Comparison of ENCODE assay signal across 8 cellular contexts in the genomic region with DNA sequence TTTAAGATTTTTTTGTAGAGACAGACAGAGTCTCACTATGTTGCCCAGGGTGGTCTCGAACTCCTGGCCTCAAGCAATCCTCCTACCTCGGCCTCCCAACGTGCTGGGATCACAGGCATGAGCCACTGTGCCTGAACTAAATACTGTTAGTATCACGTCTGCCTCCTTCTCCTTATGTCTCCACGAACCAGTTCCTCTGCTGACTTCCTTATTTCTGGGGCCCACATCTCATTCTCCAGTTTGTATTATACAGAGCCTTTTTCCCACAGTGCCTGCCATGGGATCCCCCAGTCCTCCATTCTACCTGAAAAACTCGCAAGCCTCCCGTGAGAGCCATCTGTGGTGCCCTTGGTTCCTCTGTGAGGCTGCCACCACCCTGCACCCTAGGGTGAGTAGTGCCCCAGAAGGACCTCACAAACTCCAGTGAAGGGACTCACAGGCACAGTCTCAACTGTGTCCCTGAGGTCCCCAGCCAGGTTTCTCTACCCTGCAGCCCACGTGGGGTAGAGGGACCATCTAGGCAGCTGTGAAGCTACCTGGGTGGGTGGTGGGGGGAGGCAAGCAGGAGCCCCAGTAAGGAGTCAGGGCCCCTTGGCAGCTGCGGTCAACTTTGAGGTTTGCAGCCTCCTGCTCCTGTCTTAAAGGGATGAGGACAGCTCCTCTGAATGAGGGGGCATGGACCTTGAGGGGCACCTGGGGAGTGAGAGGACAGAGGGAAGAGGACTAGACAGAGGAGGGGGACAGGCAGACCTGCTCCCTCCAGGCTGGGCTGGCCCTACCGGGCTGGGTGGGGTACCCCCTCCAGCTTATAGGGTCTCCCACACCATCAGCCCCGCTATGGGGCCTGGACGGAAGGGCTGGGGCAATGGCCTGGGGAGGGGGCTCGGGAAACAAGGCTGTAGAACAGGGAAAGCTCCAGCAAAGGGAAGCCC. TPM values are rescaled to one million over a fixed set of nuclear protein-coding genes. Genes with fewer than 3 reads are reported as not detected.
A peak's percentile ranks its signal among the peaks of the same experiment; 100 is the strongest.
DNase-seq lines count a peak whose midpoint lies in the region; ATAC-seq, FAIRE-seq and TF ChIP-seq lines count a peak whose summit lies in the region.

No MANE protein-coding gene starts in this region.

- no peaks in the 10 kb centered on the region for H4K20me1 ChIP-seq in GM23248 (ENCODE audit: insufficient read depth)
- H4K20me1 ChIP-seq in H1 (replicated peaks in 1 of 2; ENCODE audit: control insufficient read depth in 1 of 2, insufficient read depth in 2 of 2, low read length in 2 of 2), result peaks cover 0 to 3% of the 10 kb centered on the region in 2 experiments

- H3K4me2 ChIP-seq in GM23248 (ENCODE audit: unreplicated experiment) (peak overlapping the region; percentile 95), H1 (ENCODE audit: insufficient read depth in 1 of 2, low read depth in 2 of 2, low read length in 2 of 2) (peak overlapping the region; percentile 88 to 89)

- DNase-seq in GM23248 (no peak), RWPE2 (ENCODE audit: low spot score) (no peak), H1 (ENCODE audit: low read depth in 1 of 2, low spot score in 2 of 2) (peak in 1 of 2 experiments; percentile 54), naive B cell (peak; percentile 11), HPDE6-E6E7 (ENCODE audit: extremely low spot score) (no peak), NCI-H1694 treated with DMSO at 0.1 percent for 48 hours (lab: John Stamatoyannopoulos, UW) (no peak)
- DNase-seq in effector CD8-positive, alpha-beta T cell (lab: John Stamatoyannopoulos, UW), result no peak

- peaks cover 10% of the 10 kb centered on the region; the same call in 1 of the 2 replicates for H3K79me2 ChIP-seq in GM23248 (ENCODE audit: insufficient read depth)
- H3K79me2 ChIP-seq in H1 (ENCODE audit: control insufficient read depth in 1 of 2, insufficient read depth in 2 of 2, low read length in 2 of 2), result no peaks in the 10 kb centered on the region

- no peak overlapping the region for H3K18ac ChIP-seq in H1 (ENCODE audit: extremely low read depth, low read length)

- H3K4ac ChIP-seq in H1 (replicated peaks; ENCODE audit: insufficient read length, low read depth, low read length), result no peak overlapping the region

- H3K4me1 ChIP-seq in GM23248 (ENCODE audit: insufficient read depth), result 0 out of 2 replicates have a peak, but pooled peaks cover 3% of the 10 kb centered on the region
- H3K4me1 ChIP-seq in RWPE2 (ENCODE audit: insufficient read depth, poor library complexity, severe bottlenecking), result peaks cover 25% of the 10 kb centered on the region
- H3K4me1 ChIP-seq in H1 (replicated peaks in 1 of 4; ENCODE audit: control insufficient read depth in 3 of 4, insufficient read depth in 4 of 4, low read length in 3 of 4), result peaks cover 0 to 6% (median 0%) of the 10 kb centered on the region in 4 experiments; a peak in 2 of 7 replicates

- H3K4me3 ChIP-seq in GM23248, result peak overlapping the region; percentile 85
- H3K4me3 ChIP-seq in RWPE2 (ENCODE audit: severe bottlenecking), result peak overlapping the region; percentile 88
- peak overlapping the region; percentile 69 to 86 (median 74) for H3K4me3 ChIP-seq in H1 (ENCODE audit: extremely low read depth in 1 of 4, insufficient read depth in 2 of 4, low read depth in 3 of 4, low read length in 4 of 4)

- peak overlapping the region in 1 of 6 donors; percentile 43 for H3K27ac Mint-ChIP-seq in naive B cell

- H3K23ac ChIP-seq in H1 (ENCODE audit: insufficient read length), result no peak overlapping the region

- no peak overlapping the region for H3K14ac ChIP-seq in H1 (ENCODE audit: insufficient read length)

- TF ChIP-seq CTCF in RWPE2 (IDR thresholded peaks at IDR 0.05; ENCODE audit: poor library complexity, severe bottlenecking), result no peak
- no peak for TF ChIP-seq CTCF in H1 (IDR thresholded peaks at IDR 0.05; ENCODE audit: control extremely low read depth in 1 of 3, insufficient read depth in 1 of 3, low read depth in 1 of 3, low read length in 3 of 3)

- H3K27me3 ChIP-seq in GM23248 (replicated peaks; ENCODE audit: insufficient read depth), result no peaks in the 10 kb centered on the region
- no peaks in the 10 kb centered on the region for H3K27me3 ChIP-seq in RWPE2 (ENCODE audit: insufficient read depth, poor library complexity, severe bottlenecking)
- peaks cover 4 to 31% (median 28%) of the 10 kb centered on the region in 4 experiments for H3K27me3 ChIP-seq in H1 (replicated peaks in 1 of 4; ENCODE audit: control insufficient read depth in 3 of 4, extremely low read depth in 1 of 4, insufficient read depth in 3 of 4, low read length in 3 of 4)

- peak overlapping the region; percentile 30 to 83 (median 74) for H3K4me3 Mint-ChIP-seq in naive B cell

- no peaks in the 10 kb centered on the region for H3K79me1 ChIP-seq in H1 (ENCODE audit: low read depth, low read length)

- TF ChIP-seq POLR2A in H1 (IDR thresholded peaks at IDR 0.05; ENCODE audit: control extremely low read depth in 1 of 2, low read depth in 2 of 2, low read length in 2 of 2), result no peak

- no peak overlapping the region for H2BK12ac ChIP-seq in H1 (ENCODE audit: low read depth, low read length)

- peak overlapping the region; percentile 88 for H2AFZ ChIP-seq in GM23248
- H2AFZ ChIP-seq in H1 (ENCODE audit: low read length), result peak overlapping the region; percentile 62; the same call in 1 of the 2 replicates

- no peak overlapping the region for H3K56ac ChIP-seq in H1 (replicated peaks; ENCODE audit: insufficient read length, low read depth, low read length)

- no peaks in the 10 kb centered on the region for H3K9me2 ChIP-seq in GM23248 (ENCODE audit: insufficient read depth)

- CTCF ChIA-PET in H1 (lab: Charles Lee; ENCODE audit: partially characterized antibody), result interaction anchor here (0.7 to 4.1 kb wide), 8 partner anchors 10 to 405 kb away, joined by 3 to 27 read pairs (median 7); no protein-coding TSS in a partner anchor

- peaks cover 8 to 34% (median 14%) of the 10 kb centered on the region in 3 donors for H3K27me3 Mint-ChIP-seq in naive B cell

- no peak overlapping the region for H2BK5ac ChIP-seq in H1 (ENCODE audit: low read depth, low read length)

- H3K4me1 Mint-ChIP-seq in naive B cell, result peaks cover 13 to 29% (median 23%) of the 10 kb centered on the region in 3 donors

- H3K36me3 ChIP-seq in GM23248 (ENCODE audit: low read depth) (no peaks in the 10 kb centered on the region), RWPE2 (ENCODE audit: low read depth) (no peaks in the 10 kb centered on the region), H1 (ENCODE audit: control insufficient read depth in 2 of 4, insufficient read depth in 4 of 4, low read length in 3 of 4) (no peaks in the 10 kb centered on the region)

- H4K91ac ChIP-seq in H1 (replicated peaks; ENCODE audit: insufficient read length, low read length), result no peak overlapping the region

- in situ Hi-C loops in GM23248 (cut with MboI), result loop anchor here (10.0 kb wide), 1 partner anchor 396 kb away; no protein-coding TSS in a partner anchor

- no peak overlapping the region for H2BK120ac ChIP-seq in H1 (replicated peaks; ENCODE audit: low read depth, low read length)

- H2BK20ac ChIP-seq in H1 (ENCODE audit: low read length), result no peak overlapping the region

- no peak overlapping the region for H4K8ac ChIP-seq in H1 (ENCODE audit: extremely low read depth, insufficient read depth, low read length)

- no peak for TF ChIP-seq RAD21 in H1 (IDR thresholded peaks at IDR 0.05 in 1 of 2, conservative IDR thresholded peaks at IDR 0.05 in 1 of 2; ENCODE audit: low read depth in 2 of 2, low read length in 2 of 2)

- no peak overlapping the region for H4K5ac ChIP-seq in H1 (ENCODE audit: insufficient read length, low read depth, low read length)

- H3K9me3 Mint-ChIP-seq in naive B cell, result peaks cover 0 to 5% (median 0%) of the 10 kb centered on the region in 7 donors

- H3K23me2 ChIP-seq in H1 (ENCODE audit: low read depth, low read length), result peaks cover 11% of the 10 kb centered on the region; the same call in 1 of the 2 replicates

- H3K9me3 ChIP-seq in GM23248 (ENCODE audit: low read depth) (no peaks in the 10 kb centered on the region), RWPE2 (ENCODE audit: severe bottlenecking) (no peaks in the 10 kb centered on the region), H1 (ENCODE audit: insufficient read depth in 2 of 2, low read depth in 1 of 2, low read length in 1 of 2) (no peaks in the 10 kb centered on the region)

- H3K27ac ChIP-seq in GM23248 (no peak overlapping the region), RWPE2 (ENCODE audit: poor library complexity, severe bottlenecking) (peak overlapping the region; percentile 76), H1 (ENCODE audit: low read depth, low read length) (no peak overlapping the region)

- WGBS in GM23248 (ENCODE audit: low coverage in 1 of 2, low lambda C conversion rate in 2 of 2, missing lambda C conversion rate in 2 of 2), 2 experiments, result 54 to 60% methylated on average over 11 to 13 of the region's 13 CpGs
- WGBS in H1 (ENCODE audit: extremely low coverage in 1 of 2, insufficient coverage in 1 of 2, insufficient read length in 1 of 2, insufficient replicate concordance in 2 of 2, low coverage in 1 of 2, low lambda C conversion rate in 2 of 2, missing lambda C conversion rate in 1 of 2), 2 experiments, result 68% methylated on average over 12 of the region's 13 CpGs; no CpG with 5 or more reads in 1 of the 2 experiments

- no peak overlapping the region for H2AK5ac ChIP-seq in H1 (ENCODE audit: low read depth, low read length)

- H3K9ac ChIP-seq in GM23248 (peak overlapping the region; percentile 76), H1 (replicated peaks in 1 of 4; ENCODE audit: extremely low read depth in 1 of 4, low read depth in 3 of 4, low read length in 3 of 4) (no peak overlapping the region)

- ATAC-seq in RWPE2 (ENCODE audit: low read depth), result peak; percentile 2; the same call in 2 of the 3 replicates
- ATAC-seq in naive B cell (ENCODE audit: low read depth in 2 of 2), result peak; percentile 41 to 44
- no peak for ATAC-seq in HG02798 (IDR thresholded peaks at IDR 0.05; ENCODE audit: poor library complexity, unreplicated experiment)

- H3K36me3 Mint-ChIP-seq in naive B cell, result no peaks in the 10 kb centered on the region

- POLR2A ChIA-PET in H1 (lab: Charles Lee; ENCODE audit: partially characterized antibody), result interaction anchor here (0.6 to 1.3 kb wide), 5 partner anchors 10 to 396 kb away, joined by 3 to 4 read pairs (median 3); no protein-coding TSS in a partner anchor

- H2BK15ac ChIP-seq in H1 (ENCODE audit: low read length), result no peak overlapping the region

- H3F3A ChIP-seq in GM23248 (ENCODE audit: insufficient read depth), result peaks cover 18% of the 10 kb centered on the region

- FAIRE-seq in H1 (lab: Jason Lieb, UNC), result no peak

- TF ChIP-seq EP300 in H1 (IDR thresholded peaks at IDR 0.05; ENCODE audit: borderline replicate concordance in 1 of 2, low read depth in 2 of 2, low read length in 2 of 2), result no peak

RNA-seq across cellular contexts. Expression of gene PSTPIP2, which starts 1.1 kb away (rescaled TPM):
- 2.8 and 3.8 TPM in 2 replicates for total RNA-seq in GM23248 (2014; rRNA removed; shearing (Covaris generic))
- polyA plus RNA-seq in GM23248 (2016; fragmentation: Nextera tagmentation; extraction: Ambion mirVana) (6.4 and 6.7 TPM in 2 replicates), H1 (2011; rRNA removed) (0.93 and 1.8 TPM in 2 replicates), naive B cell (ENCODE audit: low read depth in 6 of 6) (1 to 10 TPM in 3 of 6 donors, under 1 TPM in 3; 0.29 to 1.8 (median 0.90) TPM)
- total RNA-seq in H1 (2021; fragmentation: NEBNext Ultra II Directional; extraction: Animal tissue kit (Norgen Biotek cat#: 25700)), result 2.4 and 2.7 TPM in 2 replicates
- polyA plus RNA-seq in H1 (2011; cell fraction: cytosol; rRNA removed), result 1.6 TPM
- polyA plus RNA-seq in H1 (2011; cell fraction: nucleus; rRNA removed), result 1.2 TPM
- 1.1 to 2.5 TPM (median 1.3 TPM) in 4 replicates for polyA plus RNA-seq in H1 (2012, experiment 1 of 2)
- 0.22 TPM for polyA plus RNA-seq in H1 (2012, experiment 2 of 2)
- polyA plus RNA-seq in H1 (2013, experiment 1 of 2), result 2.6 TPM
- polyA plus RNA-seq in H1 (2013, experiment 2 of 2), result 2.6 TPM
- polyA minus RNA-seq in H1 (2011; rRNA and poly(A)+ RNA removed), result 1.1 and 1.3 TPM in 2 replicates
- polyA minus RNA-seq in H1 (2011; cell fraction: cytosol; rRNA and poly(A)+ RNA removed), result 3.2 TPM
- 2.3 TPM for polyA minus RNA-seq in H1 (2011; cell fraction: nucleus; rRNA and poly(A)+ RNA removed)

RNA-seq across cellular contexts. Expression of gene ATP5F1A, which starts 27.1 kb away (rescaled TPM):
- 562 and 618 TPM in 2 replicates for total RNA-seq in GM23248 (2014; rRNA removed; shearing (Covaris generic))
- 353 and 366 TPM in 2 replicates for polyA plus RNA-seq in GM23248 (2016; fragmentation: Nextera tagmentation; extraction: Ambion mirVana)
- 669 and 685 TPM in 2 replicates for total RNA-seq in H1 (2021; fragmentation: NEBNext Ultra II Directional; extraction: Animal tissue kit (Norgen Biotek cat#: 25700))
- polyA plus RNA-seq in H1 (2011; rRNA removed), result 796 and 970 TPM in 2 replicates
- 1,314 TPM for polyA plus RNA-seq in H1 (2011; cell fraction: cytosol; rRNA removed)
- 497 TPM for polyA plus RNA-seq in H1 (2011; cell fraction: nucleus; rRNA removed)
- 617 to 814 TPM (median 732 TPM) in 4 replicates for polyA plus RNA-seq in H1 (2012, experiment 1 of 2)
- 128 TPM for polyA plus RNA-seq in H1 (2012, experiment 2 of 2)
- polyA plus RNA-seq in H1 (2013, experiment 1 of 2), result 353 TPM
- polyA plus RNA-seq in H1 (2013, experiment 2 of 2), result 337 TPM
- 1,058 and 1,152 TPM in 2 replicates for polyA minus RNA-seq in H1 (2011; rRNA and poly(A)+ RNA removed)
- polyA minus RNA-seq in H1 (2011; cell fraction: cytosol; rRNA and poly(A)+ RNA removed), result 466 TPM
- polyA minus RNA-seq in H1 (2011; cell fraction: nucleus; rRNA and poly(A)+ RNA removed), result 236 TPM
- polyA plus RNA-seq in naive B cell (ENCODE audit: low read depth in 6 of 6), result 100 to 1,000 TPM; 349 to 555 (median 393) TPM

RNA-seq across cellular contexts. Expression of gene HAUS1, which starts 33.2 kb away (rescaled TPM):
- 24.2 and 31.9 TPM in 2 replicates for total RNA-seq in GM23248 (2014; rRNA removed; shearing (Covaris generic))
- polyA plus RNA-seq in GM23248 (2016; fragmentation: Nextera tagmentation; extraction: Ambion mirVana) (33.6 and 36.9 TPM in 2 replicates), H1 (2011; rRNA removed) (44.2 and 104 TPM in 2 replicates), naive B cell (ENCODE audit: low read depth in 6 of 6) (10 to 100 TPM; 49.4 to 74.0 (median 63.8) TPM)
- total RNA-seq in H1 (2021; fragmentation: NEBNext Ultra II Directional; extraction: Animal tissue kit (Norgen Biotek cat#: 25700)), result 91.7 and 104 TPM in 2 replicates
- polyA plus RNA-seq in H1 (2011; cell fraction: cytosol; rRNA removed), result 108 TPM
- polyA plus RNA-seq in H1 (2011; cell fraction: nucleus; rRNA removed), result 24.2 TPM
- polyA plus RNA-seq in H1 (2012, experiment 1 of 2), result 78.7 to 123 TPM (median 96.1 TPM) in 4 replicates
- polyA plus RNA-seq in H1 (2012, experiment 2 of 2), result 25.4 TPM
- polyA plus RNA-seq in H1 (2013, experiment 1 of 2), result 116 TPM
- polyA plus RNA-seq in H1 (2013, experiment 2 of 2), result 124 TPM
- polyA minus RNA-seq in H1 (2011; rRNA and poly(A)+ RNA removed), result 31.3 and 34.1 TPM in 2 replicates
- 36.3 TPM for polyA minus RNA-seq in H1 (2011; cell fraction: cytosol; rRNA and poly(A)+ RNA removed)
- polyA minus RNA-seq in H1 (2011; cell fraction: nucleus; rRNA and poly(A)+ RNA removed), result 21.8 TPM
